ENCODE assay signal across 20 cellular contexts in genomic region chr5:34857161-34857560, GRCh38. TPM values are rescaled to one million over a fixed set of nuclear protein-coding genes. Genes with fewer than 3 reads are reported as not detected.
"Had no signal": no experiment of that assay in that cellular context is flagged by ENCODE, and none has a peak within 500 bp of the region (broad histone marks: within the 10 kb centered on the region; RNA-seq: fewer than 3 reads in every experiment).

No MANE protein-coding gene starts in this region.

- H3K4me3 ChIP-seq: colonic mucosa, dorsolateral prefrontal cortex, left ventricle myocardium inferior, lung, right lobe of liver, tibial nerve had no signal

- H3K36me3 ChIP-seq: colonic mucosa, left ventricle myocardium inferior, right lobe of liver, tibial nerve had no signal

- ATAC-seq: activated CD8-positive, alpha-beta T cell treated with anti-CD3 and anti-CD28 coated beads for 36 hours; right lobe of liver; SK-N-SH treated with all-trans-retinoic acid at 6 μM for 48 hours; stimulated activated effector memory CD8-positive, alpha-beta T cell treated with anti-CD3 and anti-CD28 coated beads, Interleukin-12 subunit alpha, Interleukin-12 subunit beta, amount 100 ng/mL, for 72 hours; WTC11 had no signal

- H3K4me1 ChIP-seq: colonic mucosa, left ventricle myocardium inferior, right lobe of liver had no signal

- H3K9me3 ChIP-seq: colonic mucosa, left ventricle myocardium inferior, right lobe of liver, tibial nerve had no signal

- H3K27me3 ChIP-seq: colonic mucosa, dorsolateral prefrontal cortex, right lobe of liver, tibial nerve had no signal

- H3K27ac ChIP-seq: colonic mucosa, dorsolateral prefrontal cortex, left ventricle myocardium inferior, right lobe of liver, tibial nerve had no signal

- DNase-seq: activated CD4-positive, alpha-beta T cell treated with anti-CD3 and anti-CD28 coated beads, Interleukin-2, amount 50 U/mL, for 1 hour; activated CD8-positive, alpha-beta T cell treated with anti-CD3 and anti-CD28 coated beads for 36 hours; activated effector memory CD4-positive, alpha-beta T cell treated with Interleukin-2 at 50 U/mL for 16 hours; activated naive CD4-positive, alpha-beta T cell treated with Interleukin-2 at 50 U/mL for 16 hours; colonic mucosa; dorsolateral prefrontal cortex; effector memory CD4-positive, alpha-beta T cell; left ventricle myocardium inferior; right lobe of liver; small intestine; stimulated activated CD4-positive, alpha-beta T cell treated with anti-CD3 and anti-CD28 coated beads, Interleukin-4, amount 100 ng/mL, for 24 hours; substantia nigra; T-helper 2 cell had no signal

RNA-seq across cellular contexts. Expression of gene TTC23L, which starts 18.2 kb away (rescaled TPM):
- total RNA-seq: epithelial cell of proximal tubule, left ventricle myocardium inferior, mesenteric fat pad had no signal
